ENCODE assay signal across 23 cellular contexts in the genomic region with DNA sequence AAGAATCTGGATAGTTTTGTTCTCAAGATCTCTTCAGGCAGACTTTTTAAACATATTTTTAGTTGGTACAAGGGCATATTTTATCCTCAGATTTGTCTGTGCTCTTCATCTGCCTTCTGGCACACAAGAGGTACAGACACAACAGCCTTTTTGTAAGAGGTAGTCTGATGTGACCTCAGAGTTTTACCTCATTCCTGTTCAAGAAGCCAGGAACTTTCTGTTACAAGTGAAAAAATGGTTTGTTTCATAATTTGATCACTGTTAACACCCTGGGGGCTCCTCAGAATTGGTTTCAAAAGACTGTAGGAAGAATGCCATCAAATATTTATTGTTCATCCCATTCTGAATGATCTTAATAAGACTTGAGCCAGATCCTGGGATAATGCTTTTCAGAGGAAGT.
DNase-seq lines count a peak whose midpoint lies in the region; ATAC-seq and TF ChIP-seq lines count a peak whose summit lies in the region.
"Had no signal": no experiment of that assay in that cellular context is flagged by ENCODE, and none has a peak within 500 bp of the region (broad histone marks: within the 10 kb centered on the region; RNA-seq: fewer than 3 reads in every experiment).

No MANE protein-coding gene starts in this region.

- H3K27me3 ChIP-seq in heart right ventricle (no peaks in the 10 kb centered on the region), iPS-20b (ENCODE audit: insufficient read depth, low read length) (no peaks in the 10 kb centered on the region), esophagus squamous epithelium (no peaks in the 10 kb centered on the region)
- H3K27me3 ChIP-seq: BLaER1 treated with 17β-estradiol and CSF1 and Interleukin-3, amounts not matched to agents 10 nM and 100 nM had no signal

- TF ChIP-seq POLR2A in esophagus squamous epithelium (IDR thresholded peaks at IDR 0.05), result no peak

- H3K4me3 ChIP-seq in heart right ventricle (no peak overlapping the region), iPS-20b (ENCODE audit: low read length) (no peak overlapping the region), esophagus squamous epithelium (no peak overlapping the region)
- H3K4me3 ChIP-seq: A549; BLaER1 treated with 17β-estradiol and CSF1 and Interleukin-3, amounts not matched to agents 10 nM and 100 nM; GM12878; GM23338; HAP-1 had no signal

- H3K9ac ChIP-seq in iPS-20b (ENCODE audit: low read depth, low read length), result peak overlapping the region; percentile 32; the same call in 1 of the 2 replicates
- H3K9ac ChIP-seq: BLaER1 treated with 17β-estradiol and CSF1 and Interleukin-3, amounts not matched to agents 10 nM and 100 nM had no signal

- H3K36me3 ChIP-seq in heart right ventricle, result no peaks in the 10 kb centered on the region
- no peaks in the 10 kb centered on the region for H3K36me3 ChIP-seq in iPS-20b (ENCODE audit: insufficient read depth, low read depth, low read length)
- H3K36me3 ChIP-seq in esophagus squamous epithelium, result no peaks in the 10 kb centered on the region
- H3K36me3 ChIP-seq: BE2C; BLaER1 treated with 17β-estradiol and CSF1 and Interleukin-3, amounts not matched to agents 10 nM and 100 nM; HAP-1 had no signal

- H3K9me3 ChIP-seq in heart right ventricle (no peaks in the 10 kb centered on the region), iPS-20b (ENCODE audit: insufficient read depth, low read depth, low read length) (no peaks in the 10 kb centered on the region), esophagus squamous epithelium (no peaks in the 10 kb centered on the region)
- H3K9me3 ChIP-seq: A549; BE2C; BLaER1 treated with 17β-estradiol and CSF1 and Interleukin-3, amounts not matched to agents 10 nM and 100 nM; HAP-1 had no signal

- no peak for TF ChIP-seq CTCF in heart right ventricle (IDR thresholded peaks at IDR 0.05)
- no peak for TF ChIP-seq CTCF in esophagus squamous epithelium (IDR thresholded peaks at IDR 0.05)

- intact Hi-C loops in Right ventricle myocardium superior (cut with DNase I) (no loop called here), heart right ventricle (cut with DNase I) (loop anchor here in 2 of 10 donors (10.0 kb wide), 2 partner anchors 92 to 132 kb away; a partner anchor contains a TSS), esophagus squamous epithelium (cut with DNase I) (no loop called here)

- no peak for DNase-seq in Right ventricle myocardium superior
- DNase-seq in heart right ventricle, result no peak
- DNase-seq in SK-MEL-5 (ENCODE audit: low read depth, low spot score), result peak; percentile 92
- DNase-seq in NCI-H187 treated with DMSO at 0.1 percent for 48 hours (lab: John Stamatoyannopoulos, UW), result no peak
- no peak for DNase-seq in SKM-1 treated with dmso at 0.1 percent for 144 hours (lab: John Stamatoyannopoulos, UW; ENCODE audit: unreplicated experiment)
- DNase-seq in esophagus squamous epithelium (lab: John Stamatoyannopoulos, UW), result no peak
- DNase-seq: 8988T; ACHN; AML-193; BE2C; CD4-positive, alpha-beta T cell; CD8-positive, alpha-beta memory T cell; DMS 273 treated with DMSO at 0.1 percent for 48 hours; DMS79; EL; GDM1; HFFc6 had no signal

- H3K4me1 ChIP-seq in heart right ventricle (peaks cover 0 to 28% (median 10%) of the 10 kb centered on the region in 9 donors), iPS-20b (ENCODE audit: insufficient read depth, low read length) (peaks cover 28% of the 10 kb centered on the region; the same call in 1 of the 2 replicates), esophagus squamous epithelium (peaks cover 0 to 2% (median 0%) of the 10 kb centered on the region in 3 donors)
- H3K4me1 ChIP-seq: A549; BE2C; BLaER1 treated with 17β-estradiol and CSF1 and Interleukin-3, amounts not matched to agents 10 nM and 100 nM had no signal

- ATAC-seq in Right ventricle myocardium superior (ENCODE audit: poor library complexity), result peak; percentile 17
- no peak for ATAC-seq in heart right ventricle
- ATAC-seq: A549, GM12878, GM23338 had no signal

- in situ Hi-C loops in SK-MEL-5 (cut with HindIII; ENCODE audit: low pct_unique_long_range_greater_than_20kb, low sequenced_read_pairs), result no loop called here

- peak overlapping the region in 1 of 10 donors; percentile 2 for H3K27ac ChIP-seq in heart right ventricle
- H3K27ac ChIP-seq in iPS-20b (ENCODE audit: low read length), result no peak overlapping the region
- no peak overlapping the region for H3K27ac ChIP-seq in esophagus squamous epithelium
- H3K27ac ChIP-seq: A549; BLaER1 treated with 17β-estradiol and CSF1 and Interleukin-3, amounts not matched to agents 10 nM and 100 nM had no signal
